2 cellular contexts compared by ENCODE assay signal in genomic region chr22:20553947-20554741, GRCh38.
TF ChIP-seq lines count a peak whose summit lies in the region.

No MANE protein-coding gene starts in this region.

TF ChIP-seq in IMR-90, 13 proteins besides CTCF, POLR2A, EP300 and RAD21:
- no peak for TF ChIP-seq CHD1 (IDR thresholded peaks at IDR 0.05; ENCODE audit: low read depth, low read length)
- TF ChIP-seq USF2 (IDR thresholded peaks at IDR 0.05; ENCODE audit: low read depth, low read length): no peak
- no peak for TF ChIP-seq MAFK (IDR thresholded peaks at IDR 0.05; ENCODE audit: low read depth, low read length)
- no peak for TF ChIP-seq RFX5 (IDR thresholded peaks at IDR 0.05; ENCODE audit: low read depth, low read length)
- no peak for TF ChIP-seq MAZ (IDR thresholded peaks at IDR 0.05; ENCODE audit: borderline replicate concordance, low read depth, low read length)
- no peak for TF ChIP-seq RCOR1 (IDR thresholded peaks at IDR 0.05; ENCODE audit: insufficient replicate concordance, low read length)
- TF ChIP-seq BHLHE40 (IDR thresholded peaks at IDR 0.05; ENCODE audit: low read depth, low read length): no peak
- no peak for TF ChIP-seq MXI1 (IDR thresholded peaks at IDR 0.05; ENCODE audit: borderline replicate concordance, low read depth, low read length)
- TF ChIP-seq SMC3 (IDR thresholded peaks at IDR 0.05; ENCODE audit: low read depth, low read length): no peak
- TF ChIP-seq CEBPB (IDR thresholded peaks at IDR 0.05; ENCODE audit: low read depth, low read length): no peak
- TF ChIP-seq, protein P1, sequence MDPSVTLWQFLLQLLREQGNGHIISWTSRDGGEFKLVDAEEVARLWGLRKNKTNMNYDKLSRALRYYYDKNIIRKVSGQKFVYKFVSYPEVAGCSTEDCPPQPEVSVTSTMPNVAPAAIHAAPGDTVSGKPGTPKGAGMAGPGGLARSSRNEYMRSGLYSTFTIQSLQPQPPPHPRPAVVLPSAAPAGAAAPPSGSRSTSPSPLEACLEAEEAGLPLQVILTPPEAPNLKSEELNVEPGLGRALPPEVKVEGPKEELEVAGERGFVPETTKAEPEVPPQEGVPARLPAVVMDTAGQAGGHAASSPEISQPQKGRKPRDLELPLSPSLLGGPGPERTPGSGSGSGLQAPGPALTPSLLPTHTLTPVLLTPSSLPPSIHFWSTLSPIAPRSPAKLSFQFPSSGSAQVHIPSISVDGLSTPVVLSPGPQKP (IDR thresholded peaks at IDR 0.05; ENCODE audit: borderline replicate concordance, low read depth, low read length): no peak
- no peak for TF ChIP-seq FOS (IDR thresholded peaks at IDR 0.05; ENCODE audit: low read depth, low read length)
- no peak for TF ChIP-seq NFE2L2 (IDR thresholded peaks at IDR 0.05; ENCODE audit: low read depth, low read length)

TF ChIP-seq in HEK293T, 16 proteins besides CTCF, POLR2A, EP300 and RAD21:
- TF ChIP-seq FOXA1 (IDR thresholded peaks at IDR 0.05): no peak
- no peak for TF ChIP-seq FOXK2 (IDR thresholded peaks at IDR 0.05)
- TF ChIP-seq NFRKB (IDR thresholded peaks at IDR 0.05): no peak
- TF ChIP-seq SP1 (IDR thresholded peaks at IDR 0.05): no peak
- TF ChIP-seq, protein P2, sequence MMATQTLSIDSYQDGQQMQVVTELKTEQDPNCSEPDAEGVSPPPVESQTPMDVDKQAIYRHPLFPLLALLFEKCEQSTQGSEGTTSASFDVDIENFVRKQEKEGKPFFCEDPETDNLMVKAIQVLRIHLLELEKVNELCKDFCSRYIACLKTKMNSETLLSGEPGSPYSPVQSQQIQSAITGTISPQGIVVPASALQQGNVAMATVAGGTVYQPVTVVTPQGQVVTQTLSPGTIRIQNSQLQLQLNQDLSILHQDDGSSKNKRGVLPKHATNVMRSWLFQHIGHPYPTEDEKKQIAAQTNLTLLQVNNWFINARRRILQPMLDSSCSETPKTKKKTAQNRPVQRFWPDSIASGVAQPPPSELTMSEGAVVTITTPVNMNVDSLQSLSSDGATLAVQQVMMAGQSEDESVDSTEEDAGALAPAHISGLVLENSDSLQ (IDR thresholded peaks at IDR 0.05): no peak
- TF ChIP-seq TARDBP (IDR thresholded peaks at IDR 0.05): no peak
- no peak for TF ChIP-seq FOXM1 (IDR thresholded peaks at IDR 0.05; ENCODE audit: borderline replicate concordance)
- no peak for TF ChIP-seq ZNF384 (IDR thresholded peaks at IDR 0.05)
- TF ChIP-seq BHLHE40 (IDR thresholded peaks at IDR 0.05; ENCODE audit: borderline replicate concordance): no peak
